17 cellular contexts compared by ENCODE assay signal in genomic region chr2:149729575-149729974, GRCh38.
"Had no signal": no experiment of that assay in that cellular context is flagged by ENCODE, and none has a peak within 500 bp of the region (broad histone marks: within the 10 kb centered on the region; RNA-seq: fewer than 3 reads in every experiment).

No MANE protein-coding gene starts in this region.

- H3K36me3 ChIP-seq: heart left ventricle, pancreas, tibial artery, upper lobe of left lung, uterus had no signal

- H3K27me3 ChIP-seq: heart left ventricle, pancreas, tibial artery, upper lobe of left lung, uterus had no signal

- H3K4me1 ChIP-seq: pancreas, upper lobe of left lung had no signal

- ATAC-seq: heart left ventricle; naive thymus-derived CD4-positive, alpha-beta T cell; pancreas; right cardiac atrium; stimulated activated effector memory CD8-positive, alpha-beta T cell treated with anti-CD3 and anti-CD28 coated beads, Interleukin-12 subunit alpha, Interleukin-12 subunit beta, amount 100 ng/mL, for 72 hours had no signal

- H3K9me3 ChIP-seq: heart left ventricle, pancreas, tibial artery, upper lobe of left lung, uterus had no signal

- H3K27ac ChIP-seq: heart left ventricle, pancreas, tibial artery, upper lobe of left lung, uterus had no signal

- FAIRE-seq: colon, frontal cortex, islet of Langerhans, pancreas had no signal

- H3K4me2 ChIP-seq: smooth muscle cell had no signal

- DNase-seq: heart left ventricle; hippocampal formation; kidney glomerular epithelial cell; mesendoderm; naive thymus-derived CD4-positive, alpha-beta T cell; pancreas; right cardiac atrium; stimulated activated CD4-positive, alpha-beta T cell treated with anti-CD3 and anti-CD28 coated beads, Interleukin-4, amount 100 ng/mL, for 1 hour; stimulated activated CD8-positive, alpha-beta memory T cell treated with anti-CD3 and anti-CD28 coated beads, Interleukin-4, amount 100 ng/mL, for 48 hours; tibial artery; upper lobe of left lung; uterus had no signal

- H3K4me3 ChIP-seq: heart left ventricle, pancreas, smooth muscle cell, tibial artery, upper lobe of left lung, uterus had no signal
